8 cellular contexts compared by ENCODE assay signal in genomic region chrX:66638591-66639500, GRCh38. TPM values are rescaled to one million over a fixed set of nuclear protein-coding genes. Genes with fewer than 3 reads are reported as not detected.
DNase-seq lines count a peak whose midpoint lies in the region; ATAC-seq and TF ChIP-seq lines count a peak whose summit lies in the region.

TSS of gene EDA2R (minus strand) at chrX:66639078. CDS start at chrX:66616020, 23,058 bp downstream.

- TF ChIP-seq EP300 in gastroesophageal sphincter (IDR thresholded peaks at IDR 0.05) = no peak

- H3K9me3 ChIP-seq in ES-I3 (ENCODE audit: control insufficient read depth, insufficient read depth, low read length) (no peaks in the 10 kb centered on the region), gastroesophageal sphincter (no peaks in the 10 kb centered on the region), parathyroid adenoma (ENCODE audit: control insufficient read depth, low read length) (no peaks in the 10 kb centered on the region)

- H3K4me2 ChIP-seq in parathyroid adenoma (ENCODE audit: low read length) = peak within 1 kb of the TSS; percentile 30

- TF ChIP-seq CTCF in gastroesophageal sphincter (IDR thresholded peaks at IDR 0.05) = no peak
- no peak for TF ChIP-seq CTCF in parathyroid adenoma (IDR thresholded peaks at IDR 0.05)

- H3K4me3 Mint-ChIP-seq in activated T-helper 2 cell treated with anti-CD3 and anti-CD28 coated beads, Interferon-gamma antibody, Interleukin-2, Interleukin-4, amounts not matched to agents 10 μg/mL and 5 μg/mL and 100 μg/mL, durations not matched to agents 14 hours and 24 hours and 36 hours (ENCODE audit: low read depth) = peak within 1 kb of the TSS; percentile 82

- H3K4me1 ChIP-seq in ES-I3 (ENCODE audit: insufficient read depth, low read length) (peaks cover 18% of the 10 kb centered on the region), gastroesophageal sphincter (no peaks in the 10 kb centered on the region), parathyroid adenoma (no peaks in the 10 kb centered on the region)

- H3K9ac ChIP-seq in ES-I3 (ENCODE audit: low read depth, low read length) (peak within 1 kb of the TSS; percentile 59), parathyroid adenoma (no peak within 1 kb of the TSS)

- H2AFZ ChIP-seq in parathyroid adenoma = peak within 1 kb of the TSS; percentile 66

- H3K4me3 ChIP-seq in gastroesophageal sphincter (peak within 1 kb of the TSS; percentile 45 to 47), parathyroid adenoma (ENCODE audit: low read depth, low read length) (peak within 1 kb of the TSS; percentile 9)

- no peaks in the 10 kb centered on the region for H3K27me3 ChIP-seq in gastroesophageal sphincter
- no peaks in the 10 kb centered on the region for H3K27me3 ChIP-seq in parathyroid adenoma (ENCODE audit: control insufficient read depth, insufficient read depth, low read length)

- H3K4me1 Mint-ChIP-seq in activated T-helper 2 cell treated with anti-CD3 and anti-CD28 coated beads, Interferon-gamma antibody, Interleukin-2, Interleukin-4, amounts not matched to agents 10 μg/mL and 5 μg/mL and 100 μg/mL, durations not matched to agents 14 hours and 24 hours and 36 hours (ENCODE audit: low read depth) = peaks cover 14% of the 10 kb centered on the region

- no peaks in the 10 kb centered on the region for H3K9me3 Mint-ChIP-seq in activated T-helper 2 cell treated with anti-CD3 and anti-CD28 coated beads, Interferon-gamma antibody, Interleukin-2, Interleukin-4, amounts not matched to agents 10 μg/mL and 5 μg/mL and 100 μg/mL, durations not matched to agents 14 hours and 24 hours and 36 hours

- H3K36me3 Mint-ChIP-seq in activated T-helper 2 cell treated with anti-CD3 and anti-CD28 coated beads, Interferon-gamma antibody, Interleukin-2, Interleukin-4, amounts not matched to agents 10 μg/mL and 5 μg/mL and 100 μg/mL, durations not matched to agents 14 hours and 24 hours and 36 hours (ENCODE audit: low read depth) = no peaks in the 10 kb centered on the region

- peak within 1 kb of the TSS in 1 of 4 donors; percentile 22 for H3K27ac ChIP-seq in gastroesophageal sphincter
- peak within 1 kb of the TSS; percentile 44 for H3K27ac ChIP-seq in parathyroid adenoma

- no peaks in the 10 kb centered on the region for H3K79me2 ChIP-seq in parathyroid adenoma

- no peak for TF ChIP-seq POLR2A in gastroesophageal sphincter (IDR thresholded peaks at IDR 0.05)

- intact Hi-C loops in activated T-helper 2 cell treated with anti-CD3 and anti-CD28 coated beads, Interferon-gamma antibody, Interleukin-2, Interleukin-4, amounts not matched to agents 10 μg/mL and 5 μg/mL and 100 μg/mL, durations not matched to agents 14 hours and 24 hours and 36 hours (cut with micrococcal nuclease) = no loop called here

- DNase-seq in activated T-helper 2 cell treated with anti-CD3 and anti-CD28 coated beads, Interferon-gamma antibody, Interleukin-2, Interleukin-4, amounts not matched to agents 10 μg/mL and 5 μg/mL and 100 μg/mL, durations not matched to agents 14 hours and 24 hours and 36 hours (ENCODE audit: low spot score) = peak; percentile 43
- no peak for DNase-seq in COR-L47 (lab: John Stamatoyannopoulos, UW)
- no peak for DNase-seq in KG1 (lab: John Stamatoyannopoulos, UW)

- H3K27ac Mint-ChIP-seq in activated T-helper 2 cell treated with anti-CD3 and anti-CD28 coated beads, Interferon-gamma antibody, Interleukin-2, Interleukin-4, amounts not matched to agents 10 μg/mL and 5 μg/mL and 100 μg/mL, durations not matched to agents 14 hours and 24 hours and 36 hours = peak within 1 kb of the TSS; percentile 67

- WGBS in gastroesophageal sphincter (ENCODE audit: low coverage in 1 of 2), 2 donors = 0 to 19% methylated on average over 1 to 9 of the region's 32 CpGs

- no peaks in the 10 kb centered on the region for H3K36me3 ChIP-seq in ES-I3 (ENCODE audit: insufficient read depth, low read length)
- H3K36me3 ChIP-seq in gastroesophageal sphincter = no peaks in the 10 kb centered on the region
- no peaks in the 10 kb centered on the region for H3K36me3 ChIP-seq in parathyroid adenoma (ENCODE audit: control insufficient read depth, insufficient read depth, low read length)

- ATAC-seq in GM21390 (IDR thresholded peaks at IDR 0.05; ENCODE audit: unreplicated experiment) = peak; percentile 84
- ATAC-seq in HG03575 (IDR thresholded peaks at IDR 0.05; ENCODE audit: extremely low read depth, insufficient number of reproducible peaks, low FRiP score, unreplicated experiment) = peak; percentile 72
- peak; percentile 19 for ATAC-seq in gastroesophageal sphincter

- H3K27me3 Mint-ChIP-seq in activated T-helper 2 cell treated with anti-CD3 and anti-CD28 coated beads, Interferon-gamma antibody, Interleukin-2, Interleukin-4, amounts not matched to agents 10 μg/mL and 5 μg/mL and 100 μg/mL, durations not matched to agents 14 hours and 24 hours and 36 hours (ENCODE audit: low read depth) = no peaks in the 10 kb centered on the region

RNA-seq across cellular contexts. Expression of gene EDA2R, which starts in this region (rescaled TPM):
- 1.8 and 2.3 TPM in 2 replicates for total RNA-seq in activated T-helper 2 cell treated with anti-CD3 and anti-CD28 coated beads, Interferon-gamma antibody, Interleukin-2, Interleukin-4, amounts not matched to agents 10 μg/mL and 5 μg/mL and 100 μg/mL, durations not matched to agents 14 hours and 24 hours and 36 hours
- total RNA-seq in gastroesophageal sphincter = 1 to 10 TPM; 1.2 to 4.6 (median 2.3) TPM

Comparison
In these comparisons a context has a peak if more than half of its experiments do, and no peak if none do; other contexts are left out.
1. ATAC-seq: peak in every context shown above with its lines; median percentile 84 in GM21390; 72 in HG03575; 19 in gastroesophageal sphincter.